In the genomic region with DNA sequence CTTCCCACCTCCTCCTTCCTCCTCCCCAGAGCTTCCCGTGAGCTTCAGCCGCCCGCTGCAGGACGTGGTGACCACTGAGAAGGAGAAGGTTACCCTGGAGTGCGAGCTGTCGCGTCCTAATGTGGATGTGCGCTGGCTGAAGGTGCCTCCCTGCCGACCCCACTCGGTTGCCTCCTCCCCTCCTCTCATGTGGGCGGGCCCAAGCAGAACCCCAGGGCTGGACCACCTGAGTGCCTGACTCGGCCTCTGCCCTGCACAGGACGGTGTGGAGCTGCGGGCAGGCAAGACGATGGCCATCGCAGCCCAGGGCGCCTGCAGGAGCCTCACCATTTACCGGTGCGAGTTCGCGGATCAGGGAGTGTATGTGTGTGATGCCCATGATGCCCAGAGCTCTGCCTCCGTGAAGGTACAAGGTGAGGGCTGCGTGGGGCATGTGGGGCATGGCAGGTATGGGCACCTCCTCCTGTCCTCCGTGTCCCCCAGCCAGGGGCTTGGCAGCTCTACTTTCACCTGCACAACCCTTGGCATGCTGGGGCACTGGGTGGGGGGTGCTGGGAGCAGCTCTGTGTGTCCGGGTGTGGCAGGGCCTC, we compare ENCODE assay signal across 14 cellular contexts.
A peak's percentile ranks its signal among the peaks of the same experiment; 100 is the strongest.
DNase-seq lines count a peak whose midpoint lies in the region; ATAC-seq and TF ChIP-seq lines count a peak whose summit lies in the region.
"Had no signal": no experiment of that assay in that cellular context is flagged by ENCODE, and none has a peak within 500 bp of the region (broad histone marks: within the 10 kb centered on the region; RNA-seq: fewer than 3 reads in every experiment).

No MANE protein-coding gene starts in this region.

- no peaks in the 10 kb centered on the region for H3K9me3 Mint-ChIP-seq in activated CD8-positive, alpha-beta memory T cell treated with anti-CD3 and anti-CD28 coated beads, Interleukin-2, amount 10 ng/mL, durations not matched to agents 7 days and 5 days (ENCODE audit: low read depth)

- no peaks in the 10 kb centered on the region for H3K36me3 Mint-ChIP-seq in activated CD8-positive, alpha-beta memory T cell treated with anti-CD3 and anti-CD28 coated beads, Interleukin-2, amount 10 ng/mL, durations not matched to agents 7 days and 5 days

- H3K9ac ChIP-seq in iPS-15b (ENCODE audit: low read depth, low read length) (no peak overlapping the region), skeletal muscle satellite cell (ENCODE audit: low read depth, low read length) (no peak overlapping the region)
- H3K9ac ChIP-seq: SK-N-SH had no signal

- H3K4me3 ChIP-seq in OCI-LY7 (ENCODE audit: low read depth, low read length, poor library complexity, severe bottlenecking) (no peak overlapping the region), iPS-15b (ENCODE audit: low read depth, low read length) (peak overlapping the region; percentile 30), skeletal muscle satellite cell (ENCODE audit: low read length) (no peak overlapping the region)

- H3K4me1 ChIP-seq in OCI-LY7 (ENCODE audit: insufficient read depth, low read length, poor library complexity, severe bottlenecking) (peaks cover 13% of the 10 kb centered on the region), iPS-15b (ENCODE audit: control insufficient read depth, insufficient read depth, low read length) (no peaks in the 10 kb centered on the region), skeletal muscle satellite cell (ENCODE audit: control insufficient read depth, insufficient read depth, low read length) (peaks cover 12% of the 10 kb centered on the region)
- H3K4me1 ChIP-seq: foreskin keratinocyte had no signal

- H3K9me3 ChIP-seq in OCI-LY7 (ENCODE audit: low read length) (no peaks in the 10 kb centered on the region), iPS-15b (ENCODE audit: control insufficient read depth, insufficient read depth, low read length) (no peaks in the 10 kb centered on the region), skeletal muscle satellite cell (replicated peaks; ENCODE audit: low read length) (no peaks in the 10 kb centered on the region)
- H3K9me3 ChIP-seq: adrenal gland, neutrophil, SK-N-SH had no signal

- H3K27ac Mint-ChIP-seq in activated CD8-positive, alpha-beta memory T cell treated with anti-CD3 and anti-CD28 coated beads, Interleukin-2, amount 10 ng/mL, durations not matched to agents 7 days and 5 days, result no peak overlapping the region

- peaks cover 4% of the 10 kb centered on the region for H3K4me1 Mint-ChIP-seq in activated CD8-positive, alpha-beta memory T cell treated with anti-CD3 and anti-CD28 coated beads, Interleukin-2, amount 10 ng/mL, durations not matched to agents 7 days and 5 days

- peak; percentile 42 for DNase-seq in activated CD8-positive, alpha-beta memory T cell treated with anti-CD3 and anti-CD28 coated beads, Interleukin-2, amount 10 ng/mL, durations not matched to agents 7 days and 5 days
- DNase-seq in activated CD8-positive, alpha-beta memory T cell treated with anti-CD3 and anti-CD28 coated beads, Interleukin-2, amount 50 U/mL, for 4 hours, result no peak
- DNase-seq in OCI-LY7 (ENCODE audit: low spot score) (no peak), NCI-H510A treated with DMSO at 0.1 percent for 48 hours (lab: John Stamatoyannopoulos, UW) (no peak), KG1 (lab: John Stamatoyannopoulos, UW) (no peak)
- DNase-seq: DMS53, foreskin keratinocyte, HCEC 1CT, SK-N-SH had no signal

- H3K4me2 ChIP-seq in OCI-LY7 (ENCODE audit: low read length) (no peak overlapping the region), skeletal muscle satellite cell (ENCODE audit: low read length) (peak overlapping the region; percentile 98)
- H3K4me2 ChIP-seq: SK-N-SH had no signal

- no peak overlapping the region for H3K27ac ChIP-seq in OCI-LY7 (ENCODE audit: low read depth, low read length, poor library complexity, severe bottlenecking)
- H3K27ac ChIP-seq: foreskin keratinocyte, neutrophil had no signal

- POLR2A ChIA-PET in OCI-LY7 (lab: Charles Lee), result no interaction called here

- H2AFZ ChIP-seq in OCI-LY7 (ENCODE audit: low read length), result no peak overlapping the region

- intact Hi-C loops in OCI-LY7 (cut with micrococcal nuclease; ENCODE audit: unreplicated experiment), result loop anchor here (10.0 kb wide), 1 partner anchor 142 kb away; no protein-coding TSS in a partner anchor

- CTCF ChIA-PET in activated CD8-positive, alpha-beta memory T cell treated with anti-CD3 and anti-CD28 coated beads, Interleukin-2, amount 10 ng/mL, durations not matched to agents 7 days and 5 days (lab: Charles Lee), result no interaction called here
- CTCF ChIA-PET in OCI-LY7 (lab: Charles Lee; ENCODE audit: unreplicated experiment), result no interaction called here

- H3K9me2 ChIP-seq in OCI-LY7 (ENCODE audit: insufficient read depth, low read length), result no peaks in the 10 kb centered on the region
- H3K9me2 ChIP-seq: SK-N-SH had no signal

- H3K36me3 ChIP-seq in OCI-LY7 (ENCODE audit: insufficient read depth, low read length) (no peaks in the 10 kb centered on the region), iPS-15b (ENCODE audit: control insufficient read depth, insufficient read depth, low read length) (peaks cover 3% of the 10 kb centered on the region), skeletal muscle satellite cell (ENCODE audit: insufficient read depth, low read length) (no peaks in the 10 kb centered on the region)
- H3K36me3 ChIP-seq: adrenal gland, neutrophil had no signal

- TF ChIP-seq CTCF in OCI-LY7 (conservative IDR thresholded peaks at IDR 0.05; ENCODE audit: low read length), result no peak

- H3K79me2 ChIP-seq in OCI-LY7 (ENCODE audit: insufficient read depth, low read depth, low read length), result no peaks in the 10 kb centered on the region

- no peaks in the 10 kb centered on the region for H3K27me3 Mint-ChIP-seq in activated CD8-positive, alpha-beta memory T cell treated with anti-CD3 and anti-CD28 coated beads, Interleukin-2, amount 10 ng/mL, durations not matched to agents 7 days and 5 days

- BruUV-seq in OCI-LY7 (replicated peaks; lab: Mats Ljungman, UMichigan), result TSS peak; percentile 65

- H3K27me3 ChIP-seq in iPS-15b (ENCODE audit: control insufficient read depth, insufficient read depth, low read length) (peaks cover 3% of the 10 kb centered on the region), skeletal muscle satellite cell (ENCODE audit: control insufficient read depth, insufficient read depth, low read length) (no peaks in the 10 kb centered on the region)
- H3K27me3 ChIP-seq: adrenal gland, foreskin keratinocyte had no signal

- ATAC-seq in activated CD8-positive, alpha-beta memory T cell treated with anti-CD3 and anti-CD28 coated beads, Interleukin-2, amount 10 ng/mL, durations not matched to agents 7 days and 5 days, result no peak
- ATAC-seq in GM21390 (IDR thresholded peaks at IDR 0.05; ENCODE audit: unreplicated experiment), result no peak

- no peak overlapping the region for H3K4me3 Mint-ChIP-seq in activated CD8-positive, alpha-beta memory T cell treated with anti-CD3 and anti-CD28 coated beads, Interleukin-2, amount 10 ng/mL, durations not matched to agents 7 days and 5 days

- no peaks in the 10 kb centered on the region for H4K20me1 ChIP-seq in OCI-LY7 (ENCODE audit: insufficient read depth, low read length)
